In the genomic region with DNA sequence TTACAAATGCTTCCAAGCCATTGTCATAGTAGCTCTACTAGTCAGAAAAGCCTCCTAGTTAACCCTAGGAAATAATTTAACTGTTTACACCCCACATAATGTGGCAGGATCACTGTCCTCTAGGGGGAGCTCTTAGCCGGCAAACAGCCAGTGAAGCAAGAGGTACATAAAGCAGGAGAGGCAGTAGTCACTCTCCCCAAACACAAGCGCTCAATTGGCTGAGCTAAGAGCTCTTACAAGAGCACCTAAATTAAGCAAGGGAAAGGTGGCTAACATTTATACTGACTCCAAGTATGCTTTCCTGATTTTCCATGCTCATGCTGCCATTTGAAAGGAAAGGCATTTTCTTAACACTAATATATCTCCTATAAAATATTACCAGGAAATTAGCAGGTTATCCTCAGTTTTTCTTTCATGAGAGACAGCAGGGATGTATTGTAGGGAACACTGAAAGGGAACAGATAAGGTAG, we compare ENCODE assay signal across 8 cellular contexts. TPM values are rescaled to one million over a fixed set of nuclear protein-coding genes. Genes with fewer than 3 reads are reported as not detected.
DNase-seq lines count a peak whose midpoint lies in the region; ATAC-seq and TF ChIP-seq lines count a peak whose summit lies in the region.

No MANE protein-coding gene starts in this region.

- WGBS in gastroesophageal sphincter (ENCODE audit: low coverage in 1 of 2), 2 donors, result 36 to 43% methylated on average over 1 to 2 of the region's 2 CpGs

- no peaks in the 10 kb centered on the region for H3K27me3 ChIP-seq in gastroesophageal sphincter

- H3K27ac Mint-ChIP-seq in activated T-cell treated with anti-CD3 and anti-CD28 coated beads, Interleukin-2, amount 50 U/mL, for 72 hours, result no peak overlapping the region

- TF ChIP-seq EP300 in gastroesophageal sphincter (IDR thresholded peaks at IDR 0.05), result no peak

- H3K9me3 Mint-ChIP-seq in activated T-cell treated with anti-CD3 and anti-CD28 coated beads, Interleukin-2, amount 50 U/mL, for 72 hours, result no peaks in the 10 kb centered on the region

- H3K36me3 Mint-ChIP-seq in activated T-cell treated with anti-CD3 and anti-CD28 coated beads, Interleukin-2, amount 50 U/mL, for 72 hours (ENCODE audit: insufficient read depth in 2 of 2), result no peaks in the 10 kb centered on the region

- no peaks in the 10 kb centered on the region for H3K4me1 Mint-ChIP-seq in activated T-cell treated with anti-CD3 and anti-CD28 coated beads, Interleukin-2, amount 50 U/mL, for 72 hours (ENCODE audit: low read depth)

- H3K27ac ChIP-seq in gastroesophageal sphincter, result no peak overlapping the region

- H3K36me3 ChIP-seq in gastroesophageal sphincter, result no peaks in the 10 kb centered on the region

- H3K4me3 Mint-ChIP-seq in activated T-cell treated with anti-CD3 and anti-CD28 coated beads, Interleukin-2, amount 50 U/mL, for 72 hours, result no peak overlapping the region

- no peak for TF ChIP-seq POLR2A in gastroesophageal sphincter (IDR thresholded peaks at IDR 0.05)

- DNase-seq in EH (ENCODE audit: low read depth), result peak; percentile 80
- peak; percentile 58 for DNase-seq in H4 (ENCODE audit: low spot score)
- peak; percentile 67 for DNase-seq in RPMI7951 (ENCODE audit: low read depth)
- DNase-seq in activated T-cell treated with anti-CD3 and anti-CD28 coated beads, Interleukin-2, amount 50 U/mL, for 72 hours, result peak; percentile 77 to 79
- peak; percentile 21 to 59 for DNase-seq in stimulated activated CD4-positive, alpha-beta T cell treated with anti-CD3 and anti-CD28 coated beads, Interleukin-12 subunit alpha, Interleukin-12 subunit beta, amount 100 ng/mL, for 24 hours (ENCODE audit: low read depth in 2 of 2)
- DNase-seq in globus pallidus (ENCODE audit: low spot score), result no peak

- H3K27me3 Mint-ChIP-seq in activated T-cell treated with anti-CD3 and anti-CD28 coated beads, Interleukin-2, amount 50 U/mL, for 72 hours (ENCODE audit: low read depth), result no peaks in the 10 kb centered on the region

- TF ChIP-seq CTCF in LNCAP (IDR thresholded peaks at IDR 0.05) (peak; percentile 93), gastroesophageal sphincter (IDR thresholded peaks at IDR 0.05) (peak; percentile 50 to 73 (median 58))

- peak; percentile 72 to 81 for ATAC-seq in activated T-cell treated with anti-CD3 and anti-CD28 coated beads, Interleukin-2, amount 50 U/mL, for 72 hours (replicated peaks in 1 of 2)
- ATAC-seq in gastroesophageal sphincter, result no peak

- no peak overlapping the region for H3K4me3 ChIP-seq in gastroesophageal sphincter

- no peaks in the 10 kb centered on the region for H3K9me3 ChIP-seq in gastroesophageal sphincter

- peaks cover 3 to 41% (median 7%) of the 10 kb centered on the region in 3 donors for H3K4me1 ChIP-seq in gastroesophageal sphincter

RNA-seq across cellular contexts. Expression of a gene that starts 37.6 kb away (rescaled TPM):
- 14.0 and 19.8 TPM in 2 replicates for total RNA-seq in H4 (2014; rRNA removed; shearing (Covaris generic))
- 21.8 and 24.8 TPM in 2 replicates for total RNA-seq in RPMI7951 (2014; rRNA removed; shearing (Covaris generic))
- 1 to 10 TPM; 6.1 to 8.7 TPM for total RNA-seq in activated T-cell treated with anti-CD3 and anti-CD28 coated beads, Interleukin-2, amount 50 U/mL, for 72 hours
- 1 to 10 TPM; 4.5 to 9.3 (median 6.1) TPM for total RNA-seq in gastroesophageal sphincter
